In the genomic region with DNA sequence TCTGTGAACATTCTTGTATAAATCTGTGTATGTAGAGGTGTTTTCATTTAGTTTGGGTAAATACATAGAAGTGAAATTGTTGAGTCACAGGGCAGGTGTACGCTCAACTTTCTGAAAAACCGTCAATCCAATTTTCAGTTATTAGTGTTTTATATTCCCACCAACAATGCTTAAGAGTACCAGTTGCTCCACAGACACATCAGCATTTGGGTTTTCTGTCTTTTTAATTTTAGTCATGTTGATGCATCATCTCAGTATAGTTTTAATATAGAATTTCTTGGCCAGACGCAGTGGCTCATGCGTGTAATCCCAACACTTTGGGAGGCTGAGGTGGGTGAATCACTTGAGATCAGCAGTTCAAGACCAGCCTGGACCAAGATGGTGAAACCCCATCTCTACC, we compare ENCODE assay signal across 33 cellular contexts. TPM values are rescaled to one million over a fixed set of nuclear protein-coding genes. Genes with fewer than 3 reads are reported as not detected.
"Had no signal": no experiment of that assay in that cellular context is flagged by ENCODE, and none has a peak within 500 bp of the region (broad histone marks: within the 10 kb centered on the region; RNA-seq: fewer than 3 reads in every experiment).

No MANE protein-coding gene starts in this region.

- DNase-seq: activated CD4-positive, alpha-beta T cell treated with anti-CD3 and anti-CD28 coated beads for 4 hours; activated CD4-positive, alpha-beta T cell treated with anti-CD3 and anti-CD28 coated beads, Interleukin-2, amount 10 ng/mL, durations not matched to agents 7 days and 5 days; activated CD4-positive, alpha-beta T cell treated with anti-CD3 and anti-CD28 coated beads, Interleukin-2, amount 50 U/mL, for 4 hours; activated CD8-positive, alpha-beta memory T cell treated with anti-CD3 and anti-CD28 coated beads, Interleukin-2, amount 50 U/mL, for 48 hours; activated effector memory CD4-positive, alpha-beta T cell treated with Interleukin-2 at 50 U/mL for 16 hours; activated gamma-delta T cell treated with Interleukin-2 at 50 U/mL for 16 hours; activated naive CD4-positive, alpha-beta T cell treated with anti-CD3 and anti-CD28 coated beads, Interleukin-2, amount 50 U/mL, for 16 hours; activated naive CD4-positive, alpha-beta T cell treated with Interleukin-2 at 50 U/mL for 16 hours; activated T-cell treated with anti-CD3 and anti-CD28 coated beads for 4 hours; activated T-cell treated with anti-CD3 and anti-CD28 coated beads, Interleukin-2, amount 50 U/mL, for 24 hours; activated T-cell treated with anti-CD3 and anti-CD28 coated beads, Interleukin-2, amount 50 U/mL, for 72 hours; amniotic stem cell; anterior cingulate cortex; brain microvascular endothelial cell; dorsolateral prefrontal cortex; effector memory CD4-positive, alpha-beta T cell; erythroblast; foreskin keratinocyte; glutamatergic neuron; T-helper 2 cell had no signal

- H3K9me3 ChIP-seq: esophagus muscularis mucosa, gastrocnemius medialis had no signal

- H3K4me3 Mint-ChIP-seq: activated CD4-positive, alpha-beta T cell treated with anti-CD3 and anti-CD28 coated beads, Interleukin-2, amount 10 ng/mL, durations not matched to agents 7 days and 5 days; activated naive CD8-positive, alpha-beta T cell; activated T-cell treated with anti-CD3 and anti-CD28 coated beads, Interleukin-2, amount 50 U/mL, for 24 hours; activated T-cell treated with anti-CD3 and anti-CD28 coated beads, Interleukin-2, amount 50 U/mL, for 72 hours; central memory CD8-positive, alpha-beta T cell; dendritic cell treated with granulocyte-macrophage colony-stimulating factor and Interleukin-4, amounts not matched to agents 40 ng/mL and 50 ng/mL, for 4 days; WTC11 had no signal

- H3K4me1 ChIP-seq: esophagus muscularis mucosa, foreskin keratinocyte, gastrocnemius medialis had no signal

- ATAC-seq: foreskin keratinocyte, gastrocnemius medialis, WTC11 had no signal

- H3K27ac ChIP-seq: brain microvascular endothelial cell, coronary artery, dorsolateral prefrontal cortex, esophagus muscularis mucosa, foreskin keratinocyte, gastrocnemius medialis, VCaP had no signal

- H3K9me3 Mint-ChIP-seq: activated CD4-positive, alpha-beta T cell treated with anti-CD3 and anti-CD28 coated beads, Interleukin-2, amount 10 ng/mL, durations not matched to agents 7 days and 5 days; activated T-cell treated with anti-CD3 and anti-CD28 coated beads, Interleukin-2, amount 50 U/mL, for 24 hours; activated T-cell treated with anti-CD3 and anti-CD28 coated beads, Interleukin-2, amount 50 U/mL, for 72 hours; central memory CD8-positive, alpha-beta T cell; dendritic cell treated with granulocyte-macrophage colony-stimulating factor and Interleukin-4, amounts not matched to agents 40 ng/mL and 50 ng/mL, for 4 days; WTC11 had no signal

- H3K27me3 ChIP-seq: brain microvascular endothelial cell, dorsolateral prefrontal cortex, esophagus muscularis mucosa, gastrocnemius medialis had no signal

- H3K4me3 ChIP-seq: coronary artery, dorsolateral prefrontal cortex, esophagus muscularis mucosa, gastrocnemius medialis had no signal

- H3K36me3 ChIP-seq: brain microvascular endothelial cell, esophagus muscularis mucosa, gastrocnemius medialis had no signal

- H3K27me3 Mint-ChIP-seq: activated naive CD8-positive, alpha-beta T cell; central memory CD8-positive, alpha-beta T cell; dendritic cell treated with granulocyte-macrophage colony-stimulating factor and Interleukin-4, amounts not matched to agents 40 ng/mL and 50 ng/mL, for 4 days had no signal

- H3K36me3 Mint-ChIP-seq: activated naive CD8-positive, alpha-beta T cell; WTC11 had no signal

- H3K27ac Mint-ChIP-seq: activated CD4-positive, alpha-beta T cell treated with anti-CD3 and anti-CD28 coated beads, Interleukin-2, amount 10 ng/mL, durations not matched to agents 7 days and 5 days; activated naive CD8-positive, alpha-beta T cell; activated T-cell treated with anti-CD3 and anti-CD28 coated beads, Interleukin-2, amount 50 U/mL, for 24 hours; activated T-cell treated with anti-CD3 and anti-CD28 coated beads, Interleukin-2, amount 50 U/mL, for 72 hours; dendritic cell treated with granulocyte-macrophage colony-stimulating factor and Interleukin-4, amounts not matched to agents 40 ng/mL and 50 ng/mL, for 4 days; WTC11 had no signal

- H3K4me1 Mint-ChIP-seq: central memory CD8-positive, alpha-beta T cell had no signal

RNA-seq across cellular contexts. Expression of a gene that starts 3.2 kb away (rescaled TPM):
- total RNA-seq: astrocyte, bronchial epithelial cell, cerebellum, foreskin keratinocyte, WTC11 had no signal

RNA-seq across cellular contexts. Expression of a gene that starts 22.9 kb away (rescaled TPM):
- total RNA-seq: activated CD4-positive, alpha-beta T cell treated with anti-CD3 and anti-CD28 coated beads, Interleukin-2, amount 10 ng/mL, durations not matched to agents 7 days and 5 days; activated T-cell treated with anti-CD3 and anti-CD28 coated beads, Interleukin-2, amount 50 U/mL, for 72 hours; astrocyte; bronchial epithelial cell; cardiac septum; dorsolateral prefrontal cortex; foreskin keratinocyte; gastrocnemius medialis; T-helper 1 cell treated with Interleukin-12 subunit alpha and Interleukin-12 subunit beta and Interleukin-4 antibody, amounts not matched to agents 30 ng/mL and 1 ng/mL, for 36 hours had no signal
